In genomic region chr4:143699331-143700059, GRCh38 we compare ENCODE assay signal across 14 cellular contexts. TPM values are rescaled to one million over a fixed set of nuclear protein-coding genes. Genes with fewer than 3 reads are reported as not detected.
DNase-seq lines count a peak whose midpoint lies in the region; ATAC-seq, FAIRE-seq and TF ChIP-seq lines count a peak whose summit lies in the region.
"Had no signal": no experiment of that assay in that cellular context is flagged by ENCODE, and none has a peak within 500 bp of the region (broad histone marks: within the 10 kb centered on the region; RNA-seq: fewer than 3 reads in every experiment).

No MANE protein-coding gene starts in this region.

- peak overlapping the region; percentile 28; the same call in 1 of the 2 replicates for H3K18ac ChIP-seq in H1 (ENCODE audit: extremely low read depth, low read length)

- peaks cover 0 to 2% (median 0%) of the 10 kb centered on the region in 4 experiments; a peak in 1 of 8 replicates for H3K36me3 ChIP-seq in H1 (ENCODE audit: control insufficient read depth in 2 of 4, insufficient read depth in 4 of 4, low read length in 3 of 4)
- H3K36me3 ChIP-seq in aorta (ENCODE audit: control insufficient read depth in 1 of 2, insufficient read depth in 2 of 2, low read length in 1 of 2), result no peaks in the 10 kb centered on the region

- FAIRE-seq in H1 (lab: Jason Lieb, UNC), result no peak
- no peak for FAIRE-seq in HTR-8/SVneo (lab: Jason Lieb, UNC)

- H3K23me2 ChIP-seq in H1 (ENCODE audit: low read depth, low read length), result peaks cover 15% of the 10 kb centered on the region

- no peak for TF ChIP-seq CTCF in H1 (IDR thresholded peaks at IDR 0.05; ENCODE audit: control extremely low read depth in 1 of 3, insufficient read depth in 1 of 3, low read depth in 1 of 3, low read length in 3 of 3)
- TF ChIP-seq CTCF in nephron progenitor cell (IDR thresholded peaks at IDR 0.05), result no peak

- no peak for TF ChIP-seq POLR2A in H1 (IDR thresholded peaks at IDR 0.05; ENCODE audit: control extremely low read depth in 1 of 2, low read depth in 2 of 2, low read length in 2 of 2)

- H2BK120ac ChIP-seq in H1 (replicated peaks; ENCODE audit: low read depth, low read length), result no peak overlapping the region

- peaks cover 91% of the 10 kb centered on the region for H3K27me3 Mint-ChIP-seq in nephron progenitor cell (ENCODE audit: low read depth, poor library complexity)
- peaks cover 46% of the 10 kb centered on the region for H3K27me3 Mint-ChIP-seq in activated CD4-positive, alpha-beta memory T cell treated with anti-CD3 and anti-CD28 coated beads, Interleukin-2, amount 10 ng/mL, durations not matched to agents 7 days and 5 days

- H3K4me3 ChIP-seq in H1 (ENCODE audit: extremely low read depth in 1 of 4, insufficient read depth in 2 of 4, low read depth in 3 of 4, low read length in 4 of 4), result peak overlapping the region; percentile 48 to 72 (median 66)
- peak overlapping the region in 1 of 2 donors; percentile 28 for H3K4me3 ChIP-seq in aorta (ENCODE audit: low read length in 2 of 2)

- no peak overlapping the region for H3K27ac ChIP-seq in H1 (ENCODE audit: low read depth, low read length)
- no peak overlapping the region for H3K27ac ChIP-seq in aorta (ENCODE audit: low read depth in 1 of 2, low read length in 2 of 2)
- H3K27ac ChIP-seq: KMS-11, skin epidermis had no signal

- DNase-seq in Right ventricle myocardium superior, result no peak
- no peak for DNase-seq in left ventricle myocardium superior
- no peak for DNase-seq in H1 (ENCODE audit: low read depth in 1 of 2, low spot score in 2 of 2)
- no peak for DNase-seq in nephron progenitor cell
- no peak for DNase-seq in aorta
- DNase-seq in activated CD4-positive, alpha-beta memory T cell treated with anti-CD3 and anti-CD28 coated beads, Interleukin-2, amount 10 ng/mL, durations not matched to agents 7 days and 5 days, result no peak
- DNase-seq in activated gamma-delta T cell (lab: John Stamatoyannopoulos, UW), result no peak
- no peak for DNase-seq in HTR-8/SVneo (ENCODE audit: insufficient read length, low spot score)
- DNase-seq: HCEC 1CT, OCI-M1 had no signal

- no peak overlapping the region for H2BK15ac ChIP-seq in H1 (ENCODE audit: low read length)

- WGBS in H1 (ENCODE audit: extremely low coverage in 1 of 2, insufficient coverage in 1 of 2, insufficient read length in 1 of 2, insufficient replicate concordance in 2 of 2, low coverage in 1 of 2, low lambda C conversion rate in 2 of 2, missing lambda C conversion rate in 1 of 2), 2 experiments, result 66% methylated on average over 35 of the region's 41 CpGs; no CpG with 5 or more reads in 1 of the 2 experiments
- 44 to 49% methylated on average over 40 to 41 of the region's 41 CpGs for WGBS in aorta, 2 donors

- no peaks in the 10 kb centered on the region for H3K79me2 ChIP-seq in H1 (ENCODE audit: control insufficient read depth in 1 of 2, insufficient read depth in 2 of 2, low read length in 2 of 2)

- H3K23ac ChIP-seq in H1 (ENCODE audit: insufficient read length), result no peak overlapping the region

- no peak overlapping the region for H3K4ac ChIP-seq in H1 (replicated peaks; ENCODE audit: insufficient read length, low read depth, low read length)

- no peak overlapping the region for H2BK5ac ChIP-seq in H1 (ENCODE audit: low read depth, low read length)

- H3K4me3 Mint-ChIP-seq in nephron progenitor cell, result peak overlapping the region; percentile 81
- H3K4me3 Mint-ChIP-seq in activated CD4-positive, alpha-beta memory T cell treated with anti-CD3 and anti-CD28 coated beads, Interleukin-2, amount 10 ng/mL, durations not matched to agents 7 days and 5 days, result no peak overlapping the region

- POLR2A ChIA-PET in H1 (lab: Charles Lee; ENCODE audit: partially characterized antibody), result no interaction called here
- POLR2A ChIA-PET in activated CD4-positive, alpha-beta memory T cell treated with anti-CD3 and anti-CD28 coated beads, Interleukin-2, amount 10 ng/mL, durations not matched to agents 7 days and 5 days (lab: Charles Lee), result no interaction called here

- peak overlapping the region; percentile 89 to 96 for H3K4me2 ChIP-seq in H1 (ENCODE audit: insufficient read depth in 1 of 2, low read depth in 2 of 2, low read length in 2 of 2)

- TF ChIP-seq EP300 in H1 (IDR thresholded peaks at IDR 0.05; ENCODE audit: borderline replicate concordance in 1 of 2, low read depth in 2 of 2, low read length in 2 of 2), result no peak

- H4K91ac ChIP-seq in H1 (replicated peaks; ENCODE audit: insufficient read length, low read length), result no peak overlapping the region

- H3K9me3 ChIP-seq in H1 (ENCODE audit: insufficient read depth in 2 of 2, low read depth in 1 of 2, low read length in 1 of 2) (no peaks in the 10 kb centered on the region; a peak in 1 of 4 replicates), aorta (ENCODE audit: control insufficient read depth, low read length) (peaks cover 3% of the 10 kb centered on the region)

- no peaks in the 10 kb centered on the region for H3K36me3 Mint-ChIP-seq in nephron progenitor cell (ENCODE audit: low read depth)
- H3K36me3 Mint-ChIP-seq in activated CD4-positive, alpha-beta memory T cell treated with anti-CD3 and anti-CD28 coated beads, Interleukin-2, amount 10 ng/mL, durations not matched to agents 7 days and 5 days (ENCODE audit: low read depth), result no peaks in the 10 kb centered on the region

- H3K4me1 Mint-ChIP-seq in nephron progenitor cell, result peaks cover 5% of the 10 kb centered on the region
- peaks cover 10% of the 10 kb centered on the region for H3K4me1 Mint-ChIP-seq in activated CD4-positive, alpha-beta memory T cell treated with anti-CD3 and anti-CD28 coated beads, Interleukin-2, amount 10 ng/mL, durations not matched to agents 7 days and 5 days

- TF ChIP-seq RAD21 in H1 (IDR thresholded peaks at IDR 0.05 in 1 of 2, conservative IDR thresholded peaks at IDR 0.05 in 1 of 2; ENCODE audit: low read depth in 2 of 2, low read length in 2 of 2), result no peak

- H2BK12ac ChIP-seq in H1 (ENCODE audit: low read depth, low read length), result no peak overlapping the region

- H2AK5ac ChIP-seq in H1 (ENCODE audit: low read depth, low read length), result no peak overlapping the region

- H2BK20ac ChIP-seq in H1 (ENCODE audit: low read length), result no peak overlapping the region

- peak overlapping the region; percentile 42; the same call in 1 of the 2 replicates for H4K8ac ChIP-seq in H1 (ENCODE audit: extremely low read depth, insufficient read depth, low read length)

- H3K4me1 ChIP-seq in H1 (replicated peaks in 1 of 4; ENCODE audit: control insufficient read depth in 3 of 4, insufficient read depth in 4 of 4, low read length in 3 of 4), result peaks cover 0 to 9% (median 6%) of the 10 kb centered on the region in 4 experiments; a peak in 4 of 7 replicates
- no peaks in the 10 kb centered on the region for H3K4me1 ChIP-seq in aorta (ENCODE audit: control insufficient read depth in 1 of 2, insufficient read depth in 2 of 2, low read length in 2 of 2)

- no peaks in the 10 kb centered on the region for H4K20me1 ChIP-seq in H1 (replicated peaks in 1 of 2; ENCODE audit: control insufficient read depth in 1 of 2, insufficient read depth in 2 of 2, low read length in 2 of 2)

- intact Hi-C loops in Right ventricle myocardium superior (cut with DNase I) (no loop called here), left ventricle myocardium superior (cut with micrococcal nuclease) (no loop called here), aorta (cut with DNase I) (no loop called here)

- no peak overlapping the region for H3K9ac ChIP-seq in H1 (replicated peaks in 1 of 4; ENCODE audit: extremely low read depth in 1 of 4, low read depth in 3 of 4, low read length in 3 of 4)
- H3K9ac ChIP-seq: KMS-11 had no signal

- H3K56ac ChIP-seq in H1 (replicated peaks; ENCODE audit: insufficient read length, low read depth, low read length), result no peak overlapping the region

- H4K5ac ChIP-seq in H1 (ENCODE audit: insufficient read length, low read depth, low read length), result no peak overlapping the region

- no peaks in the 10 kb centered on the region for H3K79me1 ChIP-seq in H1 (ENCODE audit: low read depth, low read length)

- H3K27me3 ChIP-seq in H1 (replicated peaks in 1 of 4; ENCODE audit: control insufficient read depth in 3 of 4, extremely low read depth in 1 of 4, insufficient read depth in 3 of 4, low read length in 3 of 4) (peaks cover 25 to 37% (median 28%) of the 10 kb centered on the region in 4 experiments), aorta (ENCODE audit: control insufficient read depth in 1 of 2, insufficient read depth in 2 of 2, low read length in 1 of 2) (no peaks in the 10 kb centered on the region)

- CTCF ChIA-PET in H1 (lab: Charles Lee; ENCODE audit: partially characterized antibody), result interaction anchor here (1.5 to 1.8 kb wide), 2 partner anchors 13 to 141 kb away, joined by 3 to 7 read pairs; no protein-coding TSS in a partner anchor
- CTCF ChIA-PET in activated CD4-positive, alpha-beta memory T cell treated with anti-CD3 and anti-CD28 coated beads, Interleukin-2, amount 10 ng/mL, durations not matched to agents 7 days and 5 days (lab: Charles Lee), result no interaction called here

- H3K27ac Mint-ChIP-seq in nephron progenitor cell, result no peak overlapping the region
- H3K27ac Mint-ChIP-seq in activated CD4-positive, alpha-beta memory T cell treated with anti-CD3 and anti-CD28 coated beads, Interleukin-2, amount 10 ng/mL, durations not matched to agents 7 days and 5 days, result no peak overlapping the region

- ATAC-seq in Right ventricle myocardium superior (ENCODE audit: poor library complexity), result peak; percentile 43
- ATAC-seq in left ventricle myocardium superior, result no peak
- ATAC-seq in aorta (ENCODE audit: low FRiP score), result peak; percentile 12

- H3K14ac ChIP-seq in H1 (ENCODE audit: insufficient read length), result no peak overlapping the region

- peak overlapping the region; percentile 43; the same call in 1 of the 2 replicates for H2AFZ ChIP-seq in H1 (ENCODE audit: low read length)

- H3K9me3 Mint-ChIP-seq in nephron progenitor cell, result peaks cover 8% of the 10 kb centered on the region
- no peaks in the 10 kb centered on the region for H3K9me3 Mint-ChIP-seq in activated CD4-positive, alpha-beta memory T cell treated with anti-CD3 and anti-CD28 coated beads, Interleukin-2, amount 10 ng/mL, durations not matched to agents 7 days and 5 days

RNA-seq across cellular contexts. Expression of gene FREM3, which starts 1.0 kb away (rescaled TPM):
- total RNA-seq in Right ventricle myocardium superior (0.19 TPM), left ventricle myocardium superior (not detected), aorta (under 1 TPM; 0.18 to 0.36 TPM)
- total RNA-seq in H1 (2021; fragmentation: NEBNext Ultra II Directional; extraction: Animal tissue kit (Norgen Biotek cat#: 25700)), result 0.11 TPM in 1 of 2 replicates, not detected in the other
- polyA plus RNA-seq in H1 (2011; rRNA removed) (0.02 and 0.03 TPM in 2 replicates), aorta (not detected)
- polyA plus RNA-seq in H1 (2011; cell fraction: cytosol; rRNA removed), result 0.01 TPM
- polyA plus RNA-seq in H1 (2011; cell fraction: nucleus; rRNA removed), result 0.07 TPM
- polyA plus RNA-seq in H1 (2012, experiment 1 of 2), result 0.03 TPM in 3 of 4 replicates, not detected in the other
- not detected for polyA plus RNA-seq in H1 (2012, experiment 2 of 2)
- 0.06 TPM for polyA plus RNA-seq in H1 (2013, experiment 1 of 2)
- 0.07 TPM for polyA plus RNA-seq in H1 (2013, experiment 2 of 2)
- 0.03 and 0.07 TPM in 2 replicates for polyA minus RNA-seq in H1 (2011; rRNA and poly(A)+ RNA removed)
- polyA minus RNA-seq in H1 (2011; cell fraction: cytosol; rRNA and poly(A)+ RNA removed), result not detected
- polyA minus RNA-seq in H1 (2011; cell fraction: nucleus; rRNA and poly(A)+ RNA removed), result 0.10 TPM
- not detected for total RNA-seq in activated CD4-positive, alpha-beta memory T cell treated with anti-CD3 and anti-CD28 coated beads, Interleukin-2, amount 10 ng/mL, durations not matched to agents 7 days and 5 days
- total RNA-seq: Daoy; T-helper 2 cell treated with Interferon-gamma antibody and Interleukin-4, amounts not matched to agents 100 ng/mL and 5 ng/mL, for 36 hours had no signal
